1 cellular context compared by ENCODE assay signal in genomic region chr14:70893842-70894237, GRCh38.
TF ChIP-seq lines count a peak whose summit lies in the region.

No MANE protein-coding gene starts in this region.

TF ChIP-seq in GM12878, 131 proteins besides CTCF, POLR2A, EP300 and RAD21:
- TF ChIP-seq MYC (IDR thresholded peaks at IDR 0.05; ENCODE audit: insufficient read depth, insufficient read length, insufficient replicate concordance, low read length, severe bottlenecking) (no peak), IRF4 (IDR thresholded peaks at IDR 0.05; ENCODE audit: low read depth, low read length) (0 out of 2 replicates have a peak, but pooled peaks have one; percentile 49), ETV6 (conservative IDR thresholded peaks at IDR 0.05 in 1 of 2, IDR thresholded peaks at IDR 0.05 in 1 of 2; ENCODE audit: borderline replicate concordance in 1 of 2, low read depth in 1 of 2) (peak in 1 of 2 experiments; percentile 89; a peak in 2 of 4 replicates), KAT2A (conservative IDR thresholded peaks at IDR 0.05; ENCODE audit: control insufficient read depth, low read depth, low read length) (no peak), POLR2AphosphoS5 (IDR thresholded peaks at IDR 0.05; ENCODE audit: low read length) (no peak), EED (IDR thresholded peaks at IDR 0.05; ENCODE audit: low read depth) (peak; percentile 84), FOXM1 (IDR thresholded peaks at IDR 0.05; ENCODE audit: low read depth, low read length) (0 out of 2 replicates have a peak, but pooled peaks have one; percentile 27), BCL11A (IDR thresholded peaks at IDR 0.05; ENCODE audit: low read depth, low read length) (peak; percentile 38; the same call in 1 of the 2 replicates), HCFC1 (IDR thresholded peaks at IDR 0.05; ENCODE audit: low read length) (no peak), SPI1 (IDR thresholded peaks at IDR 0.05; ENCODE audit: borderline replicate concordance, insufficient read depth, low read depth, low read length) (peak; percentile 29; the same call in 1 of the 2 replicates), PAX5 (IDR thresholded peaks at IDR 0.05; ENCODE audit: borderline replicate concordance, low read depth, low read length) (0 out of 2 replicates have a peak, but pooled peaks have one; percentile 34), NBN (IDR thresholded peaks at IDR 0.05) (0 out of 2 replicates have a peak, but pooled peaks have one; percentile 28), NFIC (IDR thresholded peaks at IDR 0.05; ENCODE audit: low read depth, low read length) (peak; percentile 69; the same call in 1 of the 2 replicates), RUNX3 (IDR thresholded peaks at IDR 0.05; ENCODE audit: low read length) (peak; percentile 73), MEF2A (IDR thresholded peaks at IDR 0.05; ENCODE audit: insufficient read depth, low read depth, low read length) (0 out of 2 replicates have a peak, but pooled peaks have one; percentile 7), CREM (IDR thresholded peaks at IDR 0.05; ENCODE audit: low read depth) (peak; percentile 55; the same call in 1 of the 2 replicates), ZNF207 (IDR thresholded peaks at IDR 0.05; ENCODE audit: borderline replicate concordance) (no peak), IKZF1 (conservative IDR thresholded peaks at IDR 0.05) (peak; percentile 26; the same call in 1 of the 2 replicates), JUNB (IDR thresholded peaks at IDR 0.05) (peak; percentile 70), GABPA (IDR thresholded peaks at IDR 0.05; ENCODE audit: low read depth) (0 out of 2 replicates have a peak, but pooled peaks have one; percentile 1), IKZF2 (IDR thresholded peaks at IDR 0.05) (peak in 1 of 2 experiments; percentile 20; a peak in 2 of 4 replicates)
- TF ChIP-seq, protein P1, sequence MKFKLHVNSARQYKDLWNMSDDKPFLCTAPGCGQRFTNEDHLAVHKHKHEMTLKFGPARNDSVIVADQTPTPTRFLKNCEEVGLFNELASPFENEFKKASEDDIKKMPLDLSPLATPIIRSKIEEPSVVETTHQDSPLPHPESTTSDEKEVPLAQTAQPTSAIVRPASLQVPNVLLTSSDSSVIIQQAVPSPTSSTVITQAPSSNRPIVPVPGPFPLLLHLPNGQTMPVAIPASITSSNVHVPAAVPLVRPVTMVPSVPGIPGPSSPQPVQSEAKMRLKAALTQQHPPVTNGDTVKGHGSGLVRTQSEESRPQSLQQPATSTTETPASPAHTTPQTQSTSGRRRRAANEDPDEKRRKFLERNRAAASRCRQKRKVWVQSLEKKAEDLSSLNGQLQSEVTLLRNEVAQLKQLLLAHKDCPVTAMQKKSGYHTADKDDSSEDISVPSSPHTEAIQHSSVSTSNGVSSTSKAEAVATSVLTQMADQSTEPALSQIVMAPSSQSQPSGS (IDR thresholded peaks at IDR 0.05; ENCODE audit: low read length): peak; percentile 36; the same call in 1 of the 2 replicates
- TF ChIP-seq, protein P2, sequence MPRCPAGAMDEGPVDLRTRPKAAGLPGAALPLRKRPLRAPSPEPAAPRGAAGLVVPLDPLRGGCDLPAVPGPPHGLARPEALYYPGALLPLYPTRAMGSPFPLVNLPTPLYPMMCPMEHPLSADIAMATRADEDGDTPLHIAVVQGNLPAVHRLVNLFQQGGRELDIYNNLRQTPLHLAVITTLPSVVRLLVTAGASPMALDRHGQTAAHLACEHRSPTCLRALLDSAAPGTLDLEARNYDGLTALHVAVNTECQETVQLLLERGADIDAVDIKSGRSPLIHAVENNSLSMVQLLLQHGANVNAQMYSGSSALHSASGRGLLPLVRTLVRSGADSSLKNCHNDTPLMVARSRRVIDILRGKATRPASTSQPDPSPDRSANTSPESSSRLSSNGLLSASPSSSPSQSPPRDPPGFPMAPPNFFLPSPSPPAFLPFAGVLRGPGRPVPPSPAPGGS (IDR thresholded peaks at IDR 0.05; ENCODE audit: borderline replicate concordance, insufficient read depth, low read depth, low read length, poor library complexity, severe bottlenecking): peak; percentile 12
- TF ChIP-seq, protein P3, sequence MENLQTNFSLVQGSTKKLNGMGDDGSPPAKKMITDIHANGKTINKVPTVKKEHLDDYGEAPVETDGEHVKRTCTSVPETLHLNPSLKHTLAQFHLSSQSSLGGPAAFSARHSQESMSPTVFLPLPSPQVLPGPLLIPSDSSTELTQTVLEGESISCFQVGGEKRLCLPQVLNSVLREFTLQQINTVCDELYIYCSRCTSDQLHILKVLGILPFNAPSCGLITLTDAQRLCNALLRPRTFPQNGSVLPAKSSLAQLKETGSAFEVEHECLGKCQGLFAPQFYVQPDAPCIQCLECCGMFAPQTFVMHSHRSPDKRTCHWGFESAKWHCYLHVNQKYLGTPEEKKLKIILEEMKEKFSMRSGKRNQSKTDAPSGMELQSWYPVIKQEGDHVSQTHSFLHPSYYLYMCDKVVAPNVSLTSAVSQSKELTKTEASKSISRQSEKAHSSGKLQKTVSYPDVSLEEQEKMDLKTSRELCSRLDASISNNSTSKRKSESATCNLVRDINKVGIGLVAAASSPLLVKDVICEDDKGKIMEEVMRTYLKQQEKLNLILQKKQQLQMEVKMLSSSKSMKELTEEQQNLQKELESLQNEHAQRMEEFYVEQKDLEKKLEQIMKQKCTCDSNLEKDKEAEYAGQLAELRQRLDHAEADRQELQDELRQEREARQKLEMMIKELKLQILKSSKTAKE (IDR thresholded peaks at IDR 0.05; ENCODE audit: low read depth, poor library complexity, severe bottlenecking): no peak
